ENCODE assay signal across 19 cellular contexts in genomic region chr9:129432671-129433154, GRCh38.
A peak's percentile ranks its signal among the peaks of the same experiment; 100 is the strongest.
DNase-seq lines count a peak whose midpoint lies in the region; ATAC-seq, FAIRE-seq and TF ChIP-seq lines count a peak whose summit lies in the region.
"Had no signal": no experiment of that assay in that cellular context is flagged by ENCODE, and none has a peak within 500 bp of the region (broad histone marks: within the 10 kb centered on the region; RNA-seq: fewer than 3 reads in every experiment).

No MANE protein-coding gene starts in this region.

- peaks cover 22% of the 10 kb centered on the region for H3K27me3 Mint-ChIP-seq in neural progenitor cell (ENCODE audit: insufficient read depth, low read depth)
- peaks cover 16% of the 10 kb centered on the region for H3K27me3 Mint-ChIP-seq in activated T-cell treated with anti-CD3 and anti-CD28 coated beads, Interleukin-2, amount 50 U/mL, for 72 hours (ENCODE audit: low read depth)

- DNase-seq in NCI-H2171 (lab: John Stamatoyannopoulos, UW), result peak; percentile 70
- DNase-seq in H1 (ENCODE audit: low read depth in 1 of 2, low spot score in 2 of 2), result no peak
- no peak for DNase-seq in neural progenitor cell (ENCODE audit: low spot score)
- no peak for DNase-seq in colonic mucosa
- DNase-seq in COLO829 (ENCODE audit: low spot score), result no peak
- DNase-seq in stimulated activated CD4-positive, alpha-beta T cell treated with anti-CD3 and anti-CD28 coated beads, Interleukin-2, amount 100 ng/mL, for 24 hours, result no peak
- no peak for DNase-seq in activated T-cell treated with anti-CD3 and anti-CD28 coated beads, Interleukin-2, amount 50 U/mL, for 72 hours
- DNase-seq: activated CD4-positive, alpha-beta T cell treated with anti-CD3 and anti-CD28 coated beads for 4 hours; activated naive CD4-positive, alpha-beta T cell; NCI-H1048; PC-9; small intestine; testis had no signal

- H2AFZ ChIP-seq in H1 (ENCODE audit: low read length), result no peak overlapping the region
- H2AFZ ChIP-seq in neural progenitor cell (replicated peaks), result peak overlapping the region; percentile 54
- H2AFZ ChIP-seq: PC-9 had no signal

- TF ChIP-seq POLR2A in H1 (IDR thresholded peaks at IDR 0.05; ENCODE audit: control extremely low read depth in 1 of 2, low read depth in 2 of 2, low read length in 2 of 2), result no peak

- H3K9me3 ChIP-seq in BLaER1 treated with 17β-estradiol and CSF1 and Interleukin-3, amounts not matched to agents 10 nM and 100 nM (replicated peaks in 1 of 11), result no peaks in the 10 kb centered on the region
- no peaks in the 10 kb centered on the region for H3K9me3 ChIP-seq in H1 (ENCODE audit: insufficient read depth in 2 of 2, low read depth in 1 of 2, low read length in 1 of 2)
- H3K9me3 ChIP-seq in neural progenitor cell (ENCODE audit: low read depth), result no peaks in the 10 kb centered on the region
- H3K9me3 ChIP-seq in colonic mucosa, result no peaks in the 10 kb centered on the region
- H3K9me3 ChIP-seq: pancreas, testis had no signal

- H3K4me2 ChIP-seq in BLaER1 treated with 17β-estradiol and CSF1 and Interleukin-3, amounts not matched to agents 10 nM and 100 nM, result peak overlapping the region in 7 of 11 experiments; percentile 26 to 63 (median 49); a peak in 13 of 22 replicates
- H3K4me2 ChIP-seq in H1 (ENCODE audit: insufficient read depth in 1 of 2, low read depth in 2 of 2, low read length in 2 of 2) (no peak overlapping the region), neural progenitor cell (no peak overlapping the region)
- H3K4me2 ChIP-seq: PC-9 had no signal

- TF ChIP-seq EP300 in H1 (IDR thresholded peaks at IDR 0.05; ENCODE audit: borderline replicate concordance in 1 of 2, low read depth in 2 of 2, low read length in 2 of 2), result no peak

- POLR2A ChIA-PET in H1 (lab: Charles Lee; ENCODE audit: partially characterized antibody), result interaction anchor here (0.6 kb wide), 1 partner anchor 283 kb away, joined by 3 read pairs; no protein-coding TSS in a partner anchor

- peaks cover 37% of the 10 kb centered on the region for H3F3A ChIP-seq in neural progenitor cell (ENCODE audit: low read depth)

- H3K27me3 ChIP-seq in BLaER1 treated with 17β-estradiol and CSF1 and Interleukin-3, amounts not matched to agents 10 nM and 100 nM, result peaks cover 17 to 35% (median 26%) of the 10 kb centered on the region in 11 experiments
- peaks cover 14 to 32% (median 24%) of the 10 kb centered on the region in 4 experiments for H3K27me3 ChIP-seq in H1 (replicated peaks in 1 of 4; ENCODE audit: control insufficient read depth in 3 of 4, extremely low read depth in 1 of 4, insufficient read depth in 3 of 4, low read length in 3 of 4)
- peaks cover 26% of the 10 kb centered on the region for H3K27me3 ChIP-seq in neural progenitor cell
- H3K27me3 ChIP-seq in colonic mucosa, result peaks cover 12% of the 10 kb centered on the region
- H3K27me3 ChIP-seq: pancreas, testis had no signal

- CTCF ChIA-PET in H1 (lab: Charles Lee; ENCODE audit: partially characterized antibody), result interaction anchor here (1.1 to 2.0 kb wide), 6 partner anchors 12 to 293 kb away, joined by 3 to 6 read pairs (median 3); no protein-coding TSS in a partner anchor

- H3K23me2 ChIP-seq in H1 (ENCODE audit: low read depth, low read length), result peaks cover 9% of the 10 kb centered on the region; the same call in 1 of the 2 replicates

- H3K4me3 ChIP-seq in BLaER1 treated with 17β-estradiol and CSF1 and Interleukin-3, amounts not matched to agents 10 nM and 100 nM, result no peak overlapping the region
- H3K4me3 ChIP-seq in H1 (ENCODE audit: extremely low read depth in 1 of 4, insufficient read depth in 2 of 4, low read depth in 3 of 4, low read length in 4 of 4), result no peak overlapping the region
- no peak overlapping the region for H3K4me3 ChIP-seq in neural progenitor cell
- H3K4me3 ChIP-seq in colonic mucosa, result no peak overlapping the region
- H3K4me3 ChIP-seq: GM12878, K562, pancreas, PC-9, testis had no signal

- no peak for TF ChIP-seq CTCF in H1 (IDR thresholded peaks at IDR 0.05; ENCODE audit: control extremely low read depth in 1 of 3, insufficient read depth in 1 of 3, low read depth in 1 of 3, low read length in 3 of 3)
- no peak for TF ChIP-seq CTCF in neural progenitor cell (IDR thresholded peaks at IDR 0.05)
- no peak for TF ChIP-seq CTCF in colonic mucosa (IDR thresholded peaks at IDR 0.05)

- H2BK5ac ChIP-seq in H1 (ENCODE audit: low read depth, low read length), result no peak overlapping the region

- peak overlapping the region; percentile 38; the same call in 1 of the 2 replicates for H3K18ac ChIP-seq in H1 (ENCODE audit: extremely low read depth, low read length)

- 67% methylated on average over 9 of the region's 9 CpGs; no CpG with 5 or more reads in 1 of the 2 experiments for WGBS in H1 (ENCODE audit: extremely low coverage in 1 of 2, insufficient coverage in 1 of 2, insufficient read length in 1 of 2, insufficient replicate concordance in 2 of 2, low coverage in 1 of 2, low lambda C conversion rate in 2 of 2, missing lambda C conversion rate in 1 of 2), 2 experiments

- no peak overlapping the region for H4K5ac ChIP-seq in H1 (ENCODE audit: insufficient read length, low read depth, low read length)

- H3K79me1 ChIP-seq in H1 (ENCODE audit: low read depth, low read length), result no peaks in the 10 kb centered on the region

- H3K79me2 ChIP-seq in H1 (ENCODE audit: control insufficient read depth in 1 of 2, insufficient read depth in 2 of 2, low read length in 2 of 2) (no peaks in the 10 kb centered on the region), neural progenitor cell (ENCODE audit: low read depth) (no peaks in the 10 kb centered on the region)

- H4K91ac ChIP-seq in H1 (replicated peaks; ENCODE audit: insufficient read length, low read length), result no peak overlapping the region

- H4K8ac ChIP-seq in H1 (ENCODE audit: extremely low read depth, insufficient read depth, low read length), result peak overlapping the region; percentile 26; the same call in 1 of the 2 replicates

- FAIRE-seq in H1 (lab: Jason Lieb, UNC), result no peak
- FAIRE-seq: GM12878, K562, keratinocyte, pancreas, small intestine had no signal

- H2BK12ac ChIP-seq in H1 (ENCODE audit: low read depth, low read length), result peak overlapping the region; percentile 77; the same call in 1 of the 2 replicates

- no peak overlapping the region for H3K23ac ChIP-seq in H1 (ENCODE audit: insufficient read length)

- intact Hi-C loops in colonic mucosa (cut with DNase I), result no loop called here

- no peak overlapping the region for H3K4ac ChIP-seq in H1 (replicated peaks; ENCODE audit: insufficient read length, low read depth, low read length)

- peaks cover 5 to 47% (median 26%) of the 10 kb centered on the region in 10 experiments for H3K4me1 ChIP-seq in BLaER1 treated with 17β-estradiol and CSF1 and Interleukin-3, amounts not matched to agents 10 nM and 100 nM
- H3K4me1 ChIP-seq in H1 (replicated peaks in 1 of 4; ENCODE audit: control insufficient read depth in 3 of 4, insufficient read depth in 4 of 4, low read length in 3 of 4) (peaks cover 5 to 18% (median 10%) of the 10 kb centered on the region in 4 experiments), neural progenitor cell (peaks cover 27% of the 10 kb centered on the region), colonic mucosa (peaks cover 3% of the 10 kb centered on the region)

- H3K36me3 Mint-ChIP-seq in neural progenitor cell, result no peaks in the 10 kb centered on the region
- H3K36me3 Mint-ChIP-seq in activated T-cell treated with anti-CD3 and anti-CD28 coated beads, Interleukin-2, amount 50 U/mL, for 72 hours (ENCODE audit: insufficient read depth in 2 of 2), result no peaks in the 10 kb centered on the region

- peaks cover 78% of the 10 kb centered on the region for H3K4me1 Mint-ChIP-seq in neural progenitor cell
- peaks cover 9% of the 10 kb centered on the region for H3K4me1 Mint-ChIP-seq in activated T-cell treated with anti-CD3 and anti-CD28 coated beads, Interleukin-2, amount 50 U/mL, for 72 hours (ENCODE audit: low read depth)

- H3K4me3 Mint-ChIP-seq in neural progenitor cell, result no peak overlapping the region
- no peak overlapping the region for H3K4me3 Mint-ChIP-seq in activated T-cell treated with anti-CD3 and anti-CD28 coated beads, Interleukin-2, amount 50 U/mL, for 72 hours

- H3K27ac ChIP-seq in BLaER1 treated with 17β-estradiol and CSF1 and Interleukin-3, amounts not matched to agents 10 nM and 100 nM, result no peak overlapping the region
- no peak overlapping the region for H3K27ac ChIP-seq in H1 (ENCODE audit: low read depth, low read length)
- no peak overlapping the region for H3K27ac ChIP-seq in neural progenitor cell
- no peak overlapping the region for H3K27ac ChIP-seq in colonic mucosa
- H3K27ac ChIP-seq: HL-60, pancreas, PC-9 had no signal

- H3K36me3 ChIP-seq in BLaER1 treated with 17β-estradiol and CSF1 and Interleukin-3, amounts not matched to agents 10 nM and 100 nM, result no peaks in the 10 kb centered on the region
- no peaks in the 10 kb centered on the region for H3K36me3 ChIP-seq in H1 (ENCODE audit: control insufficient read depth in 2 of 4, insufficient read depth in 4 of 4, low read length in 3 of 4)
- H3K36me3 ChIP-seq in neural progenitor cell, result no peaks in the 10 kb centered on the region
- no peaks in the 10 kb centered on the region for H3K36me3 ChIP-seq in colonic mucosa
- H3K36me3 ChIP-seq: pancreas had no signal

- no peak for TF ChIP-seq RAD21 in H1 (IDR thresholded peaks at IDR 0.05 in 1 of 2, conservative IDR thresholded peaks at IDR 0.05 in 1 of 2; ENCODE audit: low read depth in 2 of 2, low read length in 2 of 2)

- H3K14ac ChIP-seq in H1 (ENCODE audit: insufficient read length), result no peak overlapping the region

- H2AK5ac ChIP-seq in H1 (ENCODE audit: low read depth, low read length), result no peak overlapping the region

- no peak for ATAC-seq in activated T-cell treated with anti-CD3 and anti-CD28 coated beads, Interleukin-2, amount 50 U/mL, for 72 hours (replicated peaks in 1 of 2)
- ATAC-seq: GM12878, K562 had no signal

- H4K20me1 ChIP-seq in BLaER1 treated with 17β-estradiol and CSF1 and Interleukin-3, amounts not matched to agents 10 nM and 100 nM, result peaks cover 0 to 6% (median 0%) of the 10 kb centered on the region in 11 experiments; a peak in 1 of 22 replicates
- H4K20me1 ChIP-seq in H1 (replicated peaks in 1 of 2; ENCODE audit: control insufficient read depth in 1 of 2, insufficient read depth in 2 of 2, low read length in 2 of 2), result peaks cover 0 to 3% of the 10 kb centered on the region in 2 experiments
- H4K20me1 ChIP-seq in neural progenitor cell (ENCODE audit: low read depth), result no peaks in the 10 kb centered on the region

- H3K27ac Mint-ChIP-seq in neural progenitor cell, result peak overlapping the region; percentile 57
- no peak overlapping the region for H3K27ac Mint-ChIP-seq in activated T-cell treated with anti-CD3 and anti-CD28 coated beads, Interleukin-2, amount 50 U/mL, for 72 hours

- peak overlapping the region in 2 of 11 experiments; percentile 5 to 7; a peak in 2 of 22 replicates for H3K9ac ChIP-seq in BLaER1 treated with 17β-estradiol and CSF1 and Interleukin-3, amounts not matched to agents 10 nM and 100 nM
- H3K9ac ChIP-seq in H1 (replicated peaks in 1 of 4; ENCODE audit: extremely low read depth in 1 of 4, low read depth in 3 of 4, low read length in 3 of 4), result no peak overlapping the region
- H3K9ac ChIP-seq in neural progenitor cell, result no peak overlapping the region
- no peak overlapping the region for H3K9ac ChIP-seq in colonic mucosa (ENCODE audit: low read depth in 2 of 2, low read length in 2 of 2)

- peak overlapping the region; percentile 90 for H2BK15ac ChIP-seq in H1 (ENCODE audit: low read length)

- H3K56ac ChIP-seq in H1 (replicated peaks; ENCODE audit: insufficient read length, low read depth, low read length), result no peak overlapping the region

- no peak overlapping the region for H2BK120ac ChIP-seq in H1 (replicated peaks; ENCODE audit: low read depth, low read length)

- H2BK20ac ChIP-seq in H1 (ENCODE audit: low read length), result no peak overlapping the region

- H3K9me3 Mint-ChIP-seq in neural progenitor cell, result peaks cover 4% of the 10 kb centered on the region
- no peaks in the 10 kb centered on the region for H3K9me3 Mint-ChIP-seq in activated T-cell treated with anti-CD3 and anti-CD28 coated beads, Interleukin-2, amount 50 U/mL, for 72 hours

Comparison
In these comparisons a context has a peak if more than half of its experiments do, and no peak if none do; other contexts are left out.
1. H3K4me2 ChIP-seq: peak in BLaER1 treated with 17β-estradiol and CSF1 and Interleukin-3, amounts not matched to agents 10 nM and 100 nM (7 of 11); none in H1 (0 of 2) and neural progenitor cell (single experiment).